12 cellular contexts compared by ENCODE assay signal in the genomic region with DNA sequence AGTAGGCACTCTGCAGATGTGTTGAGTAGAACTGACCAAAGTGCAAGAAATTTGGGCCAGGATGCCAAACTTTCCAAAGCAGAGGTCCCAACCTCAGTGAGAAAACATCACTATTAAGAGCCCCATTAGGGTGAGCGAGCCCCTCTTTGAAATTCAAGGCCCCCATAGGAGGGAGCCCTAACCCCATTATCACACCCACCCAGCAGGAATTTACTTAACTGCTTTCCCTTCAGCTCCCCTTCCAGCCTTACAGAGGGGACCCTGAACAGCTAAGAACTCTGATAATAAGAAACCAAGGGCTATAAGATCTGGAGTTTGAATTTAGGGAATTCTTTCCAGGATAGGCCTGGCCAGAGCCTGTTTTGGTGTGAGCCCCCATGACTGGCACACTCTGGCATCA.
A peak's percentile ranks its signal among the peaks of the same experiment; 100 is the strongest.
DNase-seq lines count a peak whose midpoint lies in the region; ATAC-seq and TF ChIP-seq lines count a peak whose summit lies in the region.
"Had no signal": no experiment of that assay in that cellular context is flagged by ENCODE, and none has a peak within 500 bp of the region (broad histone marks: within the 10 kb centered on the region; RNA-seq: fewer than 3 reads in every experiment).

No MANE protein-coding gene starts in this region.

- peak overlapping the region; percentile 15; the same call in 1 of the 2 replicates for H3K9ac ChIP-seq in KMS-11
- no peak overlapping the region for H3K9ac ChIP-seq in neuronal stem cell (ENCODE audit: low read depth, low read length, poor library complexity)

- no peak overlapping the region for H3K27ac ChIP-seq in CD4-positive, CD25-positive, alpha-beta regulatory T cell (ENCODE audit: insufficient read depth, low read length, poor library complexity, severe bottlenecking)
- H3K27ac ChIP-seq in KMS-11, result peak overlapping the region; percentile 41
- no peak overlapping the region for H3K27ac ChIP-seq in neuronal stem cell (replicated peaks; ENCODE audit: low read length)
- H3K27ac ChIP-seq: PC-9 had no signal

- H3K4ac ChIP-seq in neuronal stem cell (ENCODE audit: low read length), result no peak overlapping the region

- H4K8ac ChIP-seq in neuronal stem cell (ENCODE audit: low read depth, low read length), result no peak overlapping the region

- H3K18ac ChIP-seq in neuronal stem cell (ENCODE audit: low read length), result no peak overlapping the region

- peaks cover 0 to 6% of the 10 kb centered on the region in 2 experiments for H3K9me3 ChIP-seq in CD4-positive, CD25-positive, alpha-beta regulatory T cell (ENCODE audit: control insufficient read depth in 2 of 2, low read length in 2 of 2)
- H3K9me3 ChIP-seq in neuronal stem cell (replicated peaks in 1 of 2; ENCODE audit: control insufficient read depth in 2 of 2, insufficient read depth in 1 of 2, low read depth in 1 of 2, low read length in 2 of 2), result no peaks in the 10 kb centered on the region

- no peak overlapping the region for H2BK5ac ChIP-seq in neuronal stem cell (ENCODE audit: low read length)

- H3K79me2 ChIP-seq in KMS-11 (ENCODE audit: insufficient read depth, low read depth), result peaks cover 8% of the 10 kb centered on the region; the same call in 1 of the 2 replicates

- TF ChIP-seq CTCF in KMS-11 (conservative IDR thresholded peaks at IDR 0.05; ENCODE audit: low read depth, low read length), result no peak

- peaks cover 0 to 3% (median 0%) of the 10 kb centered on the region in 7 donors for H3K9me3 Mint-ChIP-seq in CD4-positive, CD25-positive, alpha-beta regulatory T cell
- H3K9me3 Mint-ChIP-seq in central memory CD8-positive, alpha-beta T cell, result no peaks in the 10 kb centered on the region

- peaks cover 15 to 60% (median 36%) of the 10 kb centered on the region in 4 donors for H3K4me1 Mint-ChIP-seq in CD4-positive, CD25-positive, alpha-beta regulatory T cell
- peaks cover 84% of the 10 kb centered on the region for H3K4me1 Mint-ChIP-seq in central memory CD8-positive, alpha-beta T cell

- no peak for TF ChIP-seq POLR2A in erythroblast (IDR thresholded peaks at IDR 0.05; ENCODE audit: low read length)

- H2BK12ac ChIP-seq in neuronal stem cell (ENCODE audit: low read length), result no peak overlapping the region

- H3K23ac ChIP-seq in neuronal stem cell (ENCODE audit: low read depth, low read length, poor library complexity), result no peak overlapping the region

- no peak overlapping the region for H2BK120ac ChIP-seq in neuronal stem cell (ENCODE audit: low read depth, low read length)

- peak overlapping the region; percentile 62 to 86 (median 79) for H3K27ac Mint-ChIP-seq in CD4-positive, CD25-positive, alpha-beta regulatory T cell
- peak overlapping the region; percentile 98 for H3K27ac Mint-ChIP-seq in central memory CD8-positive, alpha-beta T cell (ENCODE audit: low read depth)

- peak overlapping the region in 2 of 4 donors; percentile 38 to 60 for H3K4me3 Mint-ChIP-seq in CD4-positive, CD25-positive, alpha-beta regulatory T cell
- H3K4me3 Mint-ChIP-seq in central memory CD8-positive, alpha-beta T cell, result peak overlapping the region; percentile 52

- H2AFZ ChIP-seq in KMS-11 (ENCODE audit: low read depth), result no peak overlapping the region
- H2AFZ ChIP-seq in neuronal stem cell (ENCODE audit: low read length), result peak overlapping the region; percentile 85
- H2AFZ ChIP-seq: PC-9 had no signal

- no peaks in the 10 kb centered on the region for H3K79me1 ChIP-seq in neuronal stem cell (ENCODE audit: low read depth, low read length)

- WGBS in neuronal stem cell (ENCODE audit: extremely low coverage in 2 of 2, insufficient read length in 2 of 2, insufficient replicate concordance in 1 of 2), 2 donors, result no CpG with 5 or more reads among the region's 1 CpG

- no peak overlapping the region for H2AK5ac ChIP-seq in neuronal stem cell (ENCODE audit: low read depth, low read length)

- peaks cover 40% of the 10 kb centered on the region for H3K4me1 ChIP-seq in CD4-positive, CD25-positive, alpha-beta regulatory T cell (ENCODE audit: control insufficient read depth, insufficient read depth, low read length, poor library complexity, severe bottlenecking)
- H3K4me1 ChIP-seq in KMS-11 (ENCODE audit: low read depth, poor library complexity, severe bottlenecking), result peaks cover 87% of the 10 kb centered on the region
- peaks cover 7% of the 10 kb centered on the region in 2 donors for H3K4me1 ChIP-seq in neuronal stem cell (ENCODE audit: control insufficient read depth in 2 of 2, insufficient read depth in 1 of 2, low read depth in 1 of 2, low read length in 2 of 2)

- no peak overlapping the region for H4K91ac ChIP-seq in neuronal stem cell (ENCODE audit: low read depth, low read length, poor library complexity)

- no peak overlapping the region for H2BK15ac ChIP-seq in neuronal stem cell (ENCODE audit: low read length)

- no peaks in the 10 kb centered on the region for H4K20me1 ChIP-seq in KMS-11 (ENCODE audit: insufficient read depth)

- peak overlapping the region; percentile 79; the same call in 1 of the 2 replicates for H3K4me2 ChIP-seq in KMS-11
- no peak overlapping the region for H3K4me2 ChIP-seq in neuronal stem cell (ENCODE audit: insufficient read depth, low read length, poor library complexity, severe bottlenecking)
- H3K4me2 ChIP-seq: PC-9 had no signal

- ATAC-seq in CD4-positive, CD25-positive, alpha-beta regulatory T cell (ENCODE audit: low read depth in 2 of 2), result no peak
- ATAC-seq in central memory CD8-positive, alpha-beta T cell (replicated peaks; ENCODE audit: extremely low read depth, poor library complexity, severe bottlenecking), result no peak

- peaks cover 29% of the 10 kb centered on the region for H3K36me3 ChIP-seq in CD4-positive, CD25-positive, alpha-beta regulatory T cell (ENCODE audit: control insufficient read depth, insufficient read depth, low read length)
- no peaks in the 10 kb centered on the region for H3K36me3 ChIP-seq in KMS-11 (ENCODE audit: insufficient read depth)
- H3K36me3 ChIP-seq in neuronal stem cell (replicated peaks in 1 of 2; ENCODE audit: control insufficient read depth in 2 of 2, insufficient read depth in 2 of 2, low read length in 2 of 2), result no peaks in the 10 kb centered on the region

- H3K36me3 Mint-ChIP-seq in CD4-positive, CD25-positive, alpha-beta regulatory T cell, result peaks cover 33% of the 10 kb centered on the region
- peaks cover 54% of the 10 kb centered on the region for H3K36me3 Mint-ChIP-seq in central memory CD8-positive, alpha-beta T cell (ENCODE audit: insufficient read depth)

- DNase-seq in CD4-positive, CD25-positive, alpha-beta regulatory T cell, result no peak
- no peak for DNase-seq in central memory CD8-positive, alpha-beta T cell (ENCODE audit: low spot score in 2 of 2)
- DNase-seq in neuronal stem cell (ENCODE audit: low spot score) (no peak), NCI-H2196 (lab: John Stamatoyannopoulos, UW; ENCODE audit: unreplicated experiment) (no peak), erythroblast (lab: John Stamatoyannopoulos, UW) (no peak), SW 1271 (lab: John Stamatoyannopoulos, UW) (no peak), globus pallidus (ENCODE audit: low spot score) (no peak)
- DNase-seq: activated CD4-positive, alpha-beta T cell treated with anti-CD3 and anti-CD28 coated beads for 4 hours; NCI-H1048; PC-9; stimulated activated CD4-positive, alpha-beta T cell treated with anti-CD3 and anti-CD28 coated beads, Interleukin-2, amount 100 ng/mL, for 24 hours had no signal

- H3K27me3 Mint-ChIP-seq in CD4-positive, CD25-positive, alpha-beta regulatory T cell, result no peaks in the 10 kb centered on the region
- H3K27me3 Mint-ChIP-seq in central memory CD8-positive, alpha-beta T cell, result no peaks in the 10 kb centered on the region

- H3K27me3 ChIP-seq in CD4-positive, CD25-positive, alpha-beta regulatory T cell (ENCODE audit: control insufficient read depth, insufficient read depth, low read length), result no peaks in the 10 kb centered on the region
- H3K27me3 ChIP-seq in KMS-11 (ENCODE audit: insufficient read depth, low read depth) (no peaks in the 10 kb centered on the region), neuronal stem cell (ENCODE audit: control insufficient read depth in 3 of 3, insufficient read depth in 3 of 3, low read depth in 1 of 3, low read length in 3 of 3) (no peaks in the 10 kb centered on the region)

- no peak overlapping the region for H3K4me3 ChIP-seq in CD4-positive, CD25-positive, alpha-beta regulatory T cell (ENCODE audit: low read depth, low read length)
- H3K4me3 ChIP-seq in KMS-11 (IDR thresholded peaks at IDR 0.05; ENCODE audit: insufficient read depth, low read depth, low read length), result no peak overlapping the region
- no peak overlapping the region for H3K4me3 ChIP-seq in neuronal stem cell (ENCODE audit: low read length in 2 of 2)
- H3K4me3 ChIP-seq: PC-9 had no signal

- no peak overlapping the region for H3K14ac ChIP-seq in neuronal stem cell (ENCODE audit: low read length)
